32 cellular contexts compared by ENCODE assay signal in the genomic region with DNA sequence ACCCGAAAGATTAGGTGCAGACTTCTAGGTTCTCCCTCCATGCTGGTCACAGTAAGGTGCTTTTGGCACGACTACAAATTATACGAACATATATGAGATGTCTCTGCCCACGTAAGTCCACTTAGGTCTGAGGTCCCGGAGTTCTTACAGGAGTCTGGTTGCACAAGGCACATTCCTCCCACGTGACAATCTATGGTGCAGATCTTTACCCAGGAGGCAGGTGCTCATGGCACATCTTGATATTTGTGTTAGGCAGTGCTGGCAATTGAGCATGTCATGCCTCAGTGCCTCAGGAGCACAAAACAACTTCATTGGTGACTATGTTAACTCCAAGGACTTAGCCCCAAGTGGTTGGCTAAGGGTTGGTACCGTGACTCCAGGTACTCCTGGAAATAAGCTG.
"Had no signal": no experiment of that assay in that cellular context is flagged by ENCODE, and none has a peak within 500 bp of the region (broad histone marks: within the 10 kb centered on the region; RNA-seq: fewer than 3 reads in every experiment).

No MANE protein-coding gene starts in this region.

- H3K4me3 ChIP-seq: body of pancreas, esophagus squamous epithelium, ovary, prostate gland, sigmoid colon, stomach, suprapubic skin, tibial nerve had no signal

- H3K27me3 ChIP-seq: body of pancreas, esophagus squamous epithelium, neutrophil, ovary, sigmoid colon, stomach, suprapubic skin, tibial nerve had no signal

- H3K27ac ChIP-seq: body of pancreas, epithelial cell of prostate, esophagus squamous epithelium, neutrophil, ovary, prostate gland, sigmoid colon, stomach, suprapubic skin, tibial nerve had no signal

- DNase-seq: activated CD4-positive, alpha-beta T cell treated with anti-CD3 and anti-CD28 coated beads for 1 hour; activated CD4-positive, alpha-beta T cell treated with anti-CD3 and anti-CD28 coated beads, Interleukin-2, amount 10 ng/mL, durations not matched to agents 7 days and 5 days; activated CD8-positive, alpha-beta T cell treated with anti-CD3 and anti-CD28 coated beads for 36 hours; activated naive CD4-positive, alpha-beta T cell; activated T-cell treated with anti-CD3 and anti-CD28 coated beads, Interleukin-2, amount 50 U/mL, for 4 hours; anterior cingulate cortex; body of pancreas; dermis blood vessel endothelial cell; effector CD4-positive, alpha-beta T cell; esophagus squamous epithelium; foreskin melanocyte; glutamatergic neuron; islet precursor cell; left cardiac atrium; mammary epithelial cell; ovary; sigmoid colon; small intestine; stimulated activated CD4-positive, alpha-beta T cell treated with anti-CD3 and anti-CD28 coated beads, Interleukin-1b, Interleukin-23, amount 100 ng/mL, for 48 hours; stimulated activated CD4-positive, alpha-beta T cell treated with anti-CD3 and anti-CD28 coated beads, Interleukin-4, amount 100 ng/mL, for 4 hours; stimulated activated CD8-positive, alpha-beta memory T cell treated with anti-CD3 and anti-CD28 coated beads, Interleukin-4, amount 100 ng/mL, for 48 hours; stimulated activated naive B cell treated with anti-CD40 and anti-IgM and Interleukin-4, amounts not matched to agents 10 μg/mL and 1 μg/mL and 100 μg/mL, for 72 hours; stomach; T-helper 2 cell had no signal

- FAIRE-seq: colon, small intestine had no signal

- H3K9me3 ChIP-seq: body of pancreas, esophagus squamous epithelium, neutrophil, ovary, prostate gland, suprapubic skin had no signal

- ATAC-seq: activated CD8-positive, alpha-beta T cell treated with anti-CD3 and anti-CD28 coated beads for 36 hours; activated naive CD4-positive, alpha-beta T cell treated with anti-CD3 and anti-CD28 coated beads, Interleukin-2, amount 50 U/mL, for 72 hours; activated T-cell treated with anti-CD3 and anti-CD28 coated beads, Interleukin-2, amount 50 U/mL, for 4 hours; body of pancreas; left cardiac atrium; WTC11 had no signal

- H3K36me3 ChIP-seq: esophagus squamous epithelium, neutrophil, ovary, prostate gland, sigmoid colon, stomach, suprapubic skin, tibial nerve had no signal

- H3K4me1 ChIP-seq: body of pancreas, esophagus squamous epithelium, prostate gland, sigmoid colon, stomach, suprapubic skin, tibial nerve had no signal
